In the genomic region with DNA sequence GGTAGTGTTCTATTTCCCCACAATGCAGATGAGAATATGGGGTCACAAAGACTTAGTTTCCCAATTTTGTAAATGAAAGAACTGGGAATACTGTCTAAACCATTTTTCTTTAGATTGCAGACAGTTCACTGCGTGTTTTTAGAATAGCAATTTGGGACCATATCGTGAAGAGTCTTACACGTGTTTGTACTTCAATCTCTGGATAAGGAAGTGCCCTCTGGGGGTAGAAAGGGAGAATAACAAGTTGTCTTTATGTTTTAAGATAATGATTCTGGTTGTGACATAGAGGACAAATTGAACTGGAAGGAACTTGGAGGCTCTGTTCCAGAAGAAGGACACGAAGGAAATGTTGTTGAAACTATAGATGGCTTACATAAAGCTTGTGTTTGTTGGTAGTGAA, we compare ENCODE assay signal across 8 cellular contexts.
DNase-seq lines count a peak whose midpoint lies in the region; ATAC-seq, FAIRE-seq and TF ChIP-seq lines count a peak whose summit lies in the region.

No MANE protein-coding gene starts in this region.

- TF ChIP-seq CTCF in D721Med (IDR thresholded peaks at IDR 0.05; ENCODE audit: insufficient read depth, missing control alignments): peak; percentile 46

- DNase-seq in D721Med (ENCODE audit: insufficient read length, low spot score): no peak
- DNase-seq in SKM-1 (lab: John Stamatoyannopoulos, UW; ENCODE audit: unreplicated experiment): peak; percentile 42
- DNase-seq in left kidney (ENCODE audit: low read depth, low spot score): peak; percentile 51
- DNase-seq in NCI-H2196 treated with DMSO at 0.1 percent for 48 hours (lab: John Stamatoyannopoulos, UW; ENCODE audit: unreplicated experiment): no peak
- no peak for DNase-seq in T1000 (lab: John Stamatoyannopoulos, UW)
- no peak for DNase-seq in stimulated activated CD4-positive, alpha-beta T cell treated with anti-CD3 and anti-CD28 coated beads, Interleukin-2, amount 100 ng/mL, for 24 hours
- no peak for DNase-seq in NCI-H345 (lab: John Stamatoyannopoulos, UW)

- FAIRE-seq in D721Med (lab: Jason Lieb, UNC): peak; percentile 98

- peak; percentile 50 for ATAC-seq in HG03521 (IDR thresholded peaks at IDR 0.05; ENCODE audit: unreplicated experiment)

Comparison
In these comparisons a context has a peak if more than half of its experiments do, and no peak if none do; other contexts are left out.
1. DNase-seq: peak in SKM-1 (single experiment) and left kidney (single experiment); none in D721Med (single experiment), NCI-H2196 treated with DMSO at 0.1 percent for 48 hours (single experiment), T1000 (single experiment), stimulated activated CD4-positive, alpha-beta T cell treated with anti-CD3 and anti-CD28 coated beads, Interleukin-2, amount 100 ng/mL, for 24 hours (0 of 2) and NCI-H345 (single experiment).